In genomic region chr3:58111513-58112184, GRCh38 we compare ENCODE assay signal across 9 cellular contexts.
DNase-seq lines count a peak whose midpoint lies in the region; ATAC-seq and TF ChIP-seq lines count a peak whose summit lies in the region.
"Had no signal": no experiment of that assay in that cellular context is flagged by ENCODE, and none has a peak within 500 bp of the region (broad histone marks: within the 10 kb centered on the region; RNA-seq: fewer than 3 reads in every experiment).

No MANE protein-coding gene starts in this region.

- DNase-seq in DMS79 (lab: John Stamatoyannopoulos, UW) (peak; percentile 56), NCI-H748 treated with DMSO at 0.1 percent for 48 hours (lab: John Stamatoyannopoulos, UW) (peak; percentile 76), mesothelial cell of epicardium (ENCODE audit: low spot score in 2 of 2, unreplicated experiment in 2 of 2) (peak; percentile 35 to 68), 8988T (no peak), Ammon's horn (ENCODE audit: low spot score) (no peak), immature natural killer cell (no peak)
- DNase-seq in activated CD4-positive, alpha-beta T cell treated with anti-CD3 and anti-CD28 coated beads, Interleukin-2, amount 50 U/mL, for 48 hours = no peak
- DNase-seq: KBM-7 had no signal

- H3K9me3 Mint-ChIP-seq in mesothelial cell of epicardium (no peaks in the 10 kb centered on the region), immature natural killer cell (no peaks in the 10 kb centered on the region)

- peak overlapping the region; percentile 89 for H3K27ac Mint-ChIP-seq in mesothelial cell of epicardium
- H3K27ac Mint-ChIP-seq in immature natural killer cell = peak overlapping the region in 1 of 6 donors; percentile 46

- H3K27me3 Mint-ChIP-seq in mesothelial cell of epicardium (ENCODE audit: low read depth) (no peaks in the 10 kb centered on the region), immature natural killer cell (ENCODE audit: low read depth in 3 of 3) (peaks cover 2 to 10% (median 2%) of the 10 kb centered on the region in 3 donors)

- peak overlapping the region; percentile 11 for H3K4me3 Mint-ChIP-seq in mesothelial cell of epicardium
- H3K4me3 Mint-ChIP-seq in immature natural killer cell = no peak overlapping the region

- H3K4me1 Mint-ChIP-seq in mesothelial cell of epicardium (peaks cover 19% of the 10 kb centered on the region), immature natural killer cell (peaks cover 14 to 24% of the 10 kb centered on the region in 2 donors)

- H3K36me3 Mint-ChIP-seq in mesothelial cell of epicardium (peaks cover 50% of the 10 kb centered on the region), immature natural killer cell (peaks cover 33 to 51% (median 39%) of the 10 kb centered on the region in 3 donors)

- TF ChIP-seq CTCF in mesothelial cell of epicardium (IDR thresholded peaks at IDR 0.05; ENCODE audit: unreplicated experiment) = no peak

- ATAC-seq in HG02588 (IDR thresholded peaks at IDR 0.05; ENCODE audit: unreplicated experiment) = peak; percentile 67

Comparison
In these comparisons a context has a peak if more than half of its experiments do, and no peak if none do; other contexts are left out.
1. DNase-seq: peak in DMS79 (single experiment), NCI-H748 treated with DMSO at 0.1 percent for 48 hours (single experiment) and mesothelial cell of epicardium (2 of 2); none in 8988T (single experiment), activated CD4-positive, alpha-beta T cell treated with anti-CD3 and anti-CD28 coated beads, Interleukin-2, amount 50 U/mL, for 48 hours (0 of 2), Ammon's horn (single experiment) and immature natural killer cell (0 of 3).